Comparison of ENCODE assay signal across 30 cellular contexts in the genomic region with DNA sequence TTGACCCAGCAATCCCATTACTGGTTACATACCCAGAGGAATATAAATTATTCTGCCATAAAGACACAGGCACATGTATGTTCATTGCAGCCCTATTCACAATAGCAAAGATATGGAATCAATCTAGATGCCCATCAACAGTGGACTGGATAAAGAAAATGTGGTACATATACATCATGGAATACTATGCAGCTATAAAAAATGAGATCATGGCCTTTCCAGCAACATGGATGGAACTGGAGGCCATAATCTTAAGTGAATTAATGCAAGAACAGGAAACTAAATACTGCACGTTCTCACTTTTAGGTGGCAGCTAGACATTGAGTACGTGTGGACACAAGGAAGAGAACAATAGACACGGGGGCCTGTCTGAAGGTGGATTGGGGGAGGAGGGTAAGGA. TPM values are rescaled to one million over a fixed set of nuclear protein-coding genes. Genes with fewer than 3 reads are reported as not detected.
"Had no signal": no experiment of that assay in that cellular context is flagged by ENCODE, and none has a peak within 500 bp of the region (broad histone marks: within the 10 kb centered on the region; RNA-seq: fewer than 3 reads in every experiment).

No MANE protein-coding gene starts in this region.

- H3K36me3 ChIP-seq: colonic mucosa, esophagus squamous epithelium, gastrocnemius medialis, heart right ventricle, left lung, lower lobe of right lung had no signal

- H3K4me3 ChIP-seq: colonic mucosa, esophagus squamous epithelium, gastrocnemius medialis, heart right ventricle, left lung, lower lobe of right lung, mucosa of descending colon had no signal

- H3K9me3 ChIP-seq: colonic mucosa, esophagus squamous epithelium, gastrocnemius medialis, heart right ventricle, left lung, lower lobe of right lung, mucosa of descending colon had no signal

- H3K9me3 Mint-ChIP-seq: dendritic cell treated with granulocyte-macrophage colony-stimulating factor and Interleukin-4, amounts not matched to agents 40 ng/mL and 50 ng/mL, for 4 days; effector memory CD8-positive, alpha-beta T cell; endodermal cell; mesothelial cell of epicardium; naive B cell had no signal

- FAIRE-seq: endometrium, islet of Langerhans, keratinocyte had no signal

- H3K27me3 ChIP-seq: colonic mucosa, gastrocnemius medialis, left lung had no signal

- H3K4me1 Mint-ChIP-seq: endodermal cell, naive B cell had no signal

- H3K36me3 Mint-ChIP-seq: mesothelial cell of epicardium, naive B cell had no signal

- H3K4me1 ChIP-seq: colonic mucosa, esophagus squamous epithelium, left lung, lower lobe of right lung had no signal

- H3K27ac Mint-ChIP-seq: dendritic cell treated with granulocyte-macrophage colony-stimulating factor and Interleukin-4, amounts not matched to agents 40 ng/mL and 50 ng/mL, for 4 days; effector memory CD8-positive, alpha-beta T cell; endodermal cell; mesothelial cell of epicardium; naive B cell had no signal

- ATAC-seq: effector memory CD8-positive, alpha-beta T cell; esophagus mucosa; gastrocnemius medialis; heart right ventricle; left cardiac atrium; left lung; left ventricle myocardium superior; lower lobe of right lung; mucosa of descending colon had no signal

- H3K27ac ChIP-seq: colonic mucosa, epithelial cell of prostate, esophagus squamous epithelium, gastrocnemius medialis, heart right ventricle, left lung, lower lobe of right lung had no signal

- DNase-seq: colonic mucosa; cortex of kidney; effector CD8-positive, alpha-beta T cell; effector memory CD8-positive, alpha-beta T cell; endodermal cell; erythroblast; esophagus squamous epithelium; foreskin fibroblast; foreskin melanocyte; gastrocnemius medialis; glutamatergic neuron; head of caudate nucleus; heart right ventricle; hippocampal formation; left cardiac atrium; left lung; left ventricle myocardium superior; lower lobe of right lung; mesenchymal stem cell; mucosa of descending colon; naive B cell had no signal

- H3K4me3 Mint-ChIP-seq: dendritic cell treated with granulocyte-macrophage colony-stimulating factor and Interleukin-4, amounts not matched to agents 40 ng/mL and 50 ng/mL, for 4 days; effector memory CD8-positive, alpha-beta T cell; endodermal cell; mesothelial cell of epicardium; naive B cell had no signal

RNA-seq across cellular contexts. Expression of a gene that starts 15.1 kb away (rescaled TPM):
- total RNA-seq: dermis microvascular lymphatic vessel endothelial cell, glomerular endothelial cell had no signal
- polyA plus RNA-seq: keratinocyte had no signal
